Comparison of ENCODE assay signal across 24 cellular contexts in the genomic region with DNA sequence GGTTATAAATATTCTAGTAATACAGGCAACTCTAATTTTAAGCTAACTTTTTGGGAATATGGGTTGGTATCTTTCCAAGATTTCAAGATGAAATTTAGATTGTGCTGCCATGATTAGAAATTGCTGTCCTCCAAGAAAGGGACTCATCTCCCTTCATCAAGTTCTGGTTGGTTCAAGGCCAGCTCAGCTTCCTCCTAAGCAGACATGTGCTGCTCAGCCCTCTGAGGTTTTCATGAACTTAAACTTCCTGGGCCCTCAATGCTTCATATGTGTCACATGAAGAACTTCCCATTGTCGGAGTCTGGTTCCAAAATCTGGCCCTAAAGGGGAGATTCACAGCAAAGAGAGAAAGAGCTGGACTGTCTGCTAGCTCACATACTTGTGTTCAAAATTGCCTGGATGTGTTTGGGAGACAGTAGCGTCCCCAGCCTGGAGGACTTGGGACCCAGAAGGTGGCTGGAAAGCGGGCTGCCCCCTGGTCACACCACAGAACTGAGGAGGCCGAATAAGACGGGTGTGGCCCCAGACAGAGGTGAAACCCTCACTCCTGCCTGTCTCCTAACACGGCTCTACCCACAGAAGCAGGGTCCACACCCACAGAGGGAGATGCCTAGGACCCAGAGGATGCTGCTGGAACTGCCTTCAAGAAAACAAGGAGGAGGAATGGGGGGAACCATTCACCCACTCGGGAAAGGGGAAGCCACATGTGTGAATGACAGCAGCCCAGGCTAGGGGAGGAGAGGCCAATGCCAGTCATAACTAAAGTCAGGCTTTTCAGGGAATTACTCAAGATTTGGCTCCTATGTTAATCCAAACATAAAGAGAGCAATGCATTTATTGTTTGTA. TPM values are rescaled to one million over a fixed set of nuclear protein-coding genes. Genes with fewer than 3 reads are reported as not detected.
DNase-seq lines count a peak whose midpoint lies in the region; ATAC-seq and FAIRE-seq lines count a peak whose summit lies in the region.
"Had no signal": no experiment of that assay in that cellular context is flagged by ENCODE, and none has a peak within 500 bp of the region (broad histone marks: within the 10 kb centered on the region; RNA-seq: fewer than 3 reads in every experiment).

No MANE protein-coding gene starts in this region.

- ATAC-seq in HG02642 (IDR thresholded peaks at IDR 0.05; ENCODE audit: poor library complexity, unreplicated experiment) (peak; percentile 12), HG03460 (IDR thresholded peaks at IDR 0.05; ENCODE audit: unreplicated experiment) (peak; percentile 32)
- peak; percentile 2 for ATAC-seq in stimulated activated memory B cell treated with anti-CD40 and anti-IgM and Interleukin-4, amounts not matched to agents 10 μg/mL and 1 μg/mL and 100 μg/mL, for 72 hours
- ATAC-seq: gastroesophageal sphincter, left lobe of liver, T-helper 17 cell had no signal

- no peak overlapping the region for H3K4me3 Mint-ChIP-seq in activated naive CD4-positive, alpha-beta T cell treated with anti-CD3 and anti-CD28 coated beads for 36 hours
- no peak overlapping the region for H3K4me3 Mint-ChIP-seq in stimulated activated memory B cell treated with anti-CD40 and anti-IgM and Interleukin-4, amounts not matched to agents 10 μg/mL and 1 μg/mL and 100 μg/mL, for 72 hours
- H3K4me3 Mint-ChIP-seq: activated T-helper 1 cell treated with anti-CD3 and anti-CD28 coated beads, Interleukin-12 subunit alpha, Interleukin-12 subunit beta, Interleukin-2, Interleukin-4 antibody, amounts not matched to agents 30 ng/mL and 10 ng/mL and 1 ng/mL, durations not matched to agents 14 hours and 24 hours and 36 hours; CD14-positive monocyte; T-helper 17 cell had no signal

- intact Hi-C loops in activated naive CD4-positive, alpha-beta T cell treated with anti-CD3 and anti-CD28 coated beads for 36 hours (cut with micrococcal nuclease), result no loop called here

- peak; percentile 13 for DNase-seq in activated naive CD4-positive, alpha-beta T cell treated with anti-CD3 and anti-CD28 coated beads for 36 hours
- no peak for DNase-seq in activated naive CD4-positive, alpha-beta T cell treated with Interleukin-2 at 50 U/mL for 16 hours
- DNase-seq in AML-193 (lab: John Stamatoyannopoulos, UW) (no peak), HTR-8/SVneo (ENCODE audit: insufficient read length, low spot score) (no peak), DMS114 treated with DMSO at 0.1 percent for 48 hours (lab: John Stamatoyannopoulos, UW; ENCODE audit: unreplicated experiment) (no peak)
- DNase-seq: DMS153, erythroblast, NCI-H1436, NCI-H748 treated with DMSO at 0.1 percent for 48 hours, PC-9, T-helper 17 cell, tibial artery, WERI-Rb-1 had no signal

- H3K27me3 Mint-ChIP-seq in activated naive CD4-positive, alpha-beta T cell treated with anti-CD3 and anti-CD28 coated beads for 36 hours (ENCODE audit: low read depth), result no peaks in the 10 kb centered on the region
- H3K27me3 Mint-ChIP-seq in stimulated activated memory B cell treated with anti-CD40 and anti-IgM and Interleukin-4, amounts not matched to agents 10 μg/mL and 1 μg/mL and 100 μg/mL, for 72 hours, result peaks cover 21% of the 10 kb centered on the region

- CTCF ChIA-PET in activated naive CD4-positive, alpha-beta T cell treated with anti-CD3 and anti-CD28 coated beads for 36 hours (lab: Charles Lee), result interaction anchor here (0.8 kb wide), 1 partner anchor 140 kb away, joined by 3 read pairs; no protein-coding TSS in a partner anchor

- no peaks in the 10 kb centered on the region for H3K36me3 Mint-ChIP-seq in activated naive CD4-positive, alpha-beta T cell treated with anti-CD3 and anti-CD28 coated beads for 36 hours (ENCODE audit: low read depth)
- H3K36me3 Mint-ChIP-seq in stimulated activated memory B cell treated with anti-CD40 and anti-IgM and Interleukin-4, amounts not matched to agents 10 μg/mL and 1 μg/mL and 100 μg/mL, for 72 hours, result no peaks in the 10 kb centered on the region
- H3K36me3 Mint-ChIP-seq: CD14-positive monocyte had no signal

- no peak overlapping the region for H3K27ac Mint-ChIP-seq in activated naive CD4-positive, alpha-beta T cell treated with anti-CD3 and anti-CD28 coated beads for 36 hours
- no peak overlapping the region for H3K27ac Mint-ChIP-seq in stimulated activated memory B cell treated with anti-CD40 and anti-IgM and Interleukin-4, amounts not matched to agents 10 μg/mL and 1 μg/mL and 100 μg/mL, for 72 hours
- H3K27ac Mint-ChIP-seq: CD14-positive monocyte, T-helper 17 cell had no signal

- peaks cover 4% of the 10 kb centered on the region for H3K4me1 Mint-ChIP-seq in activated naive CD4-positive, alpha-beta T cell treated with anti-CD3 and anti-CD28 coated beads for 36 hours (ENCODE audit: low read depth)
- H3K4me1 Mint-ChIP-seq in stimulated activated memory B cell treated with anti-CD40 and anti-IgM and Interleukin-4, amounts not matched to agents 10 μg/mL and 1 μg/mL and 100 μg/mL, for 72 hours, result peaks cover 9% of the 10 kb centered on the region
- H3K4me1 Mint-ChIP-seq: CD14-positive monocyte had no signal

- H3K9me3 Mint-ChIP-seq in activated naive CD4-positive, alpha-beta T cell treated with anti-CD3 and anti-CD28 coated beads for 36 hours, result no peaks in the 10 kb centered on the region
- H3K9me3 Mint-ChIP-seq in stimulated activated memory B cell treated with anti-CD40 and anti-IgM and Interleukin-4, amounts not matched to agents 10 μg/mL and 1 μg/mL and 100 μg/mL, for 72 hours, result no peaks in the 10 kb centered on the region
- H3K9me3 Mint-ChIP-seq: activated T-helper 1 cell treated with anti-CD3 and anti-CD28 coated beads, Interleukin-12 subunit alpha, Interleukin-12 subunit beta, Interleukin-2, Interleukin-4 antibody, amounts not matched to agents 30 ng/mL and 10 ng/mL and 1 ng/mL, durations not matched to agents 14 hours and 24 hours and 36 hours; CD14-positive monocyte had no signal

- FAIRE-seq in HTR-8/SVneo (lab: Jason Lieb, UNC), result no peak
- FAIRE-seq: A204.1 had no signal

RNA-seq across cellular contexts. Expression of gene GPR31, which starts 54.3 kb away (rescaled TPM):
- not detected for total RNA-seq in activated naive CD4-positive, alpha-beta T cell treated with anti-CD3 and anti-CD28 coated beads for 36 hours
- total RNA-seq: activated T-helper 1 cell treated with anti-CD3 and anti-CD28 coated beads, Interleukin-12 subunit alpha, Interleukin-12 subunit beta, Interleukin-2, Interleukin-4 antibody, amounts not matched to agents 30 ng/mL and 10 ng/mL and 1 ng/mL, durations not matched to agents 14 hours and 24 hours and 36 hours; gastroesophageal sphincter; left lobe of liver; mononuclear cell; PC-9; renal cortical epithelial cell; SJSA1; T-helper 17 cell had no signal
